Comparison of ENCODE assay signal across 14 cellular contexts in the genomic region with DNA sequence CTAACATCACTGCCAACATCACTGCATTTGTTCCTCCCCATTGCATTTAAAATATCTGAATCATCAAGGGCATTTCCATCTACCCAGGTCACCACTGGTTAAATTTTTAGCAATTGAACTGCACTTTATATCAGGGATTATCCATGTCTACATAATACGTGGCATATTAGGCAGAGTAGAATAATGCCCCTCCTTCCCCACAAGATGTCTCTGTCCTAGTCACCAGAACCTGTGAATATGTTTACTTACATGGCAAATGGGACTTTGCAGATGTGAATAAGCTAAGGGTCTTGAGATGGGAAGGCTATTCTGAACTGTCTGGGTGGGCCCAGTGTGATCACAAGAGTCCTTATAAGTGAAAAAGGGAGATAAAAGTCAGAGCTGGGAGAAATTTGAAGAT.
A peak's percentile ranks its signal among the peaks of the same experiment; 100 is the strongest.
DNase-seq lines count a peak whose midpoint lies in the region; ATAC-seq and TF ChIP-seq lines count a peak whose summit lies in the region.
"Had no signal": no experiment of that assay in that cellular context is flagged by ENCODE, and none has a peak within 500 bp of the region (broad histone marks: within the 10 kb centered on the region; RNA-seq: fewer than 3 reads in every experiment).

No MANE protein-coding gene starts in this region.

- ATAC-seq in aorta (ENCODE audit: low FRiP score) (no peak), HG03520 (IDR thresholded peaks at IDR 0.05; ENCODE audit: unreplicated experiment) (no peak), HG02973 (IDR thresholded peaks at IDR 0.05; ENCODE audit: unreplicated experiment) (no peak)

- WGBS in aorta, 2 donors = 84 to 85% methylated on average over 1 of the region's 1 CpG

- H3K4me3 ChIP-seq in GM06990 (replicated peaks; ENCODE audit: low read depth, low read length) (no peak overlapping the region), HFF-Myc (replicated peaks; ENCODE audit: low read depth, low read length) (no peak overlapping the region), fibroblast of the aortic adventitia (ENCODE audit: low read depth, low read length) (no peak overlapping the region), aorta (ENCODE audit: low read length in 2 of 2) (no peak overlapping the region)
- H3K4me3 ChIP-seq: smooth muscle cell had no signal

- H3K36me3 ChIP-seq in GM06990 (ENCODE audit: control insufficient read depth, insufficient read depth, low read length) (no peaks in the 10 kb centered on the region), aorta (ENCODE audit: control insufficient read depth in 1 of 2, insufficient read depth in 2 of 2, low read length in 1 of 2) (no peaks in the 10 kb centered on the region)

- no peaks in the 10 kb centered on the region for H3K9me3 ChIP-seq in aorta (ENCODE audit: control insufficient read depth, low read length)

- H3K27me3 ChIP-seq in GM06990 (replicated peaks; ENCODE audit: control insufficient read depth, insufficient read depth, low read length) = no peaks in the 10 kb centered on the region
- H3K27me3 ChIP-seq in aorta (ENCODE audit: control insufficient read depth in 1 of 2, insufficient read depth in 2 of 2, low read length in 1 of 2) = no peaks in the 10 kb centered on the region

- DNase-seq in GM06990 (ENCODE audit: extremely low read depth, insufficient read length) = no peak
- DNase-seq in HFF-Myc (ENCODE audit: extremely low read depth, low read depth) = no peak
- peak; percentile 30 for DNase-seq in RKO (ENCODE audit: low spot score)
- DNase-seq in fibroblast of the aortic adventitia (ENCODE audit: low read depth) = peak; percentile 45
- no peak for DNase-seq in hippocampal formation (lab: John Stamatoyannopoulos, UW)
- DNase-seq in aorta = no peak
- DNase-seq: activated CD4-positive, alpha-beta T cell treated with anti-CD3 and anti-CD28 coated beads for 48 hours; activated T-cell treated with anti-CD3 and anti-CD28 coated beads, Interleukin-2, amount 50 U/mL, for 24 hours; CD8-positive, alpha-beta memory T cell; foreskin melanocyte; NCI-H2107 had no signal

- intact Hi-C loops in aorta (cut with DNase I) = loop anchor here (10.0 kb wide), 2 partner anchors 197 to 373 kb away; no protein-coding TSS in a partner anchor

- TF ChIP-seq CTCF in GM06990 (IDR thresholded peaks at IDR 0.05; ENCODE audit: insufficient read depth, low read length, poor library complexity, severe bottlenecking) = peak; percentile 11
- TF ChIP-seq CTCF in HFF-Myc (IDR thresholded peaks at IDR 0.05; ENCODE audit: low read depth, low read length, missing control alignments) = peak; percentile 7
- peak; percentile 41 for TF ChIP-seq CTCF in fibroblast of the aortic adventitia (IDR thresholded peaks at IDR 0.05; ENCODE audit: insufficient read depth, low read length)

- H3K4me1 ChIP-seq in aorta (ENCODE audit: control insufficient read depth in 1 of 2, insufficient read depth in 2 of 2, low read length in 2 of 2) = no peaks in the 10 kb centered on the region

- H3K27ac ChIP-seq in aorta (ENCODE audit: low read depth in 1 of 2, low read length in 2 of 2) = no peak overlapping the region

Comparison
In these comparisons a context has a peak if more than half of its experiments do, and no peak if none do; other contexts are left out.
1. DNase-seq: peak in RKO (single experiment) and fibroblast of the aortic adventitia (single experiment); none in GM06990 (single experiment), HFF-Myc (single experiment), hippocampal formation (0 of 2) and aorta (0 of 2).
2. Peak in every context shown above with its lines, with median percentiles within 50 percentile points of each other: CTCF ChIP-seq.